8 cellular contexts compared by ENCODE assay signal in genomic region chr4:4248036-4248884, GRCh38. TPM values are rescaled to one million over a fixed set of nuclear protein-coding genes. Genes with fewer than 3 reads are reported as not detected.
A peak's percentile ranks its signal among the peaks of the same experiment; 100 is the strongest.
DNase-seq lines count a peak whose midpoint lies in the region; ATAC-seq and TF ChIP-seq lines count a peak whose summit lies in the region.

Gene TMEM128 (minus strand): TSS chr4:4248223. CDS start chr4:4248202, 21 bp downstream.

- no peaks in the 10 kb centered on the region for H3K27me3 ChIP-seq in Peyer's patch
- no peaks in the 10 kb centered on the region for H3K27me3 ChIP-seq in muscle layer of duodenum (ENCODE audit: low read depth, low read length)

- DNase-seq in DMS53 treated with DMSO at 0.1 percent for 48 hours (lab: John Stamatoyannopoulos, UW; ENCODE audit: unreplicated experiment) (peak; percentile 95), Peyer's patch (peak; percentile 89 to 97 (median 95))
- DNase-seq in Jurkat, Clone E6-1 (ENCODE audit: low read depth, low spot score): peak; percentile 86
- peak; percentile 93 to 94 for DNase-seq in activated T-cell treated with anti-CD3 and anti-CD28 coated beads, Interleukin-2, amount 50 U/mL, for 48 hours
- DNase-seq in stimulated activated CD8-positive, alpha-beta memory T cell treated with anti-CD3 and anti-CD28 coated beads, Interleukin-7, amount 100 ng/mL, for 4 hours (ENCODE audit: low read depth in 2 of 2): peak; percentile 83 to 84

- H3K36me3 ChIP-seq in Peyer's patch: peaks cover 0 to 21% (median 0%) of the 10 kb centered on the region in 3 donors
- peaks cover 21 to 23% of the 10 kb centered on the region in 2 donors for H3K36me3 ChIP-seq in muscle layer of duodenum (ENCODE audit: control insufficient read depth in 1 of 2, insufficient read depth in 2 of 2, low read length in 2 of 2)

- peak; percentile 97 for ATAC-seq in GM21619 (IDR thresholded peaks at IDR 0.05; ENCODE audit: unreplicated experiment)
- peak; percentile 95 for ATAC-seq in esophagus mucosa

- TF ChIP-seq POLR2A in Peyer's patch (IDR thresholded peaks at IDR 0.05): peak; percentile 65 to 83

- TF ChIP-seq CTCF in Peyer's patch (IDR thresholded peaks at IDR 0.05): peak in 3 of 6 experiments; percentile 25 to 45 (median 44)

- H3K27ac ChIP-seq in Peyer's patch (peak within 1 kb of the TSS; percentile 80 to 94 (median 87)), muscle layer of duodenum (ENCODE audit: low read length) (peak within 1 kb of the TSS; percentile 97)

- H3K4me1 ChIP-seq in Peyer's patch (peaks cover 0 to 26% (median 6%) of the 10 kb centered on the region in 4 donors), muscle layer of duodenum (ENCODE audit: control insufficient read depth in 1 of 2, insufficient read depth in 2 of 2, low read length in 2 of 2) (peaks cover 11 to 19% of the 10 kb centered on the region in 2 donors)

- H3K9me3 ChIP-seq in Peyer's patch (no peaks in the 10 kb centered on the region), muscle layer of duodenum (ENCODE audit: control insufficient read depth in 1 of 2, low read length in 2 of 2) (no peaks in the 10 kb centered on the region)

- peak within 1 kb of the TSS; percentile 97 for H3K4me3 ChIP-seq in Jurkat, Clone E6-1 (ENCODE audit: low read length)
- H3K4me3 ChIP-seq in Peyer's patch (peak within 1 kb of the TSS; percentile 70 to 88 (median 76)), muscle layer of duodenum (ENCODE audit: low read depth in 1 of 2, low read length in 2 of 2) (peak within 1 kb of the TSS; percentile 89 to 99)

RNA-seq across cellular contexts. Expression of gene TMEM128, which starts in this region (rescaled TPM):
- polyA plus RNA-seq in Jurkat, Clone E6-1 (2012; ENCODE audit: insufficient read depth, insufficient read length): 27.4 TPM
- 10 to 100 TPM; 10.7 to 15.5 (median 14.2) TPM for total RNA-seq in Peyer's patch
- total RNA-seq in esophagus mucosa: 12.0 TPM

Comparison
In these comparisons a context has a peak if more than half of its experiments do, and no peak if none do; other contexts are left out.
1. Peak in every context shown above with its lines: DNase-seq, ATAC-seq, H3K4me3 ChIP-seq and H3K27ac ChIP-seq.